ENCODE assay signal across 8 cellular contexts in genomic region chr22:41688365-41689211, GRCh38. TPM values are rescaled to one million over a fixed set of nuclear protein-coding genes. Genes with fewer than 3 reads are reported as not detected.
DNase-seq lines count a peak whose midpoint lies in the region; ATAC-seq and TF ChIP-seq lines count a peak whose summit lies in the region.

Gene SNU13, minus strand, starts transcription at chr22:41688867. Its CDS starts 71 bp downstream, at chr22:41688796.

- no peaks in the 10 kb centered on the region for H3K27me3 Mint-ChIP-seq in CD8-positive, alpha-beta memory T cell
- H3K27me3 Mint-ChIP-seq in activated CD8-positive, alpha-beta T cell treated with anti-CD3 and anti-CD28 coated beads, Interleukin-2, amount 10 ng/mL, durations not matched to agents 7 days and 5 days (ENCODE audit: low read depth), result no peaks in the 10 kb centered on the region

- peak within 1 kb of the TSS; percentile 92 to 99 (median 98) for H3K27ac Mint-ChIP-seq in CD8-positive, alpha-beta memory T cell
- peak within 1 kb of the TSS; percentile 99 for H3K27ac Mint-ChIP-seq in activated CD8-positive, alpha-beta T cell treated with anti-CD3 and anti-CD28 coated beads, Interleukin-2, amount 10 ng/mL, durations not matched to agents 7 days and 5 days

- WGBS in ectodermal cell, 2 experiments, result 3 to 4% methylated on average over 62 of the region's 62 CpGs

- CTCF ChIA-PET in CD8-positive, alpha-beta memory T cell (lab: Charles Lee), result interaction anchor here (0.7 to 5.7 kb wide), 6 partner anchors 9 to 252 kb away, joined by 3 to 40 read pairs (median 6); no protein-coding TSS in a partner anchor
- CTCF ChIA-PET in activated CD8-positive, alpha-beta T cell treated with anti-CD3 and anti-CD28 coated beads, Interleukin-2, amount 10 ng/mL, durations not matched to agents 7 days and 5 days (lab: Charles Lee), result interaction anchor here (0.6 to 5.4 kb wide), 7 partner anchors 9 to 252 kb away, joined by 3 to 50 read pairs (median 4); partner anchors contain the start of gene MEI1

- H3K4me1 Mint-ChIP-seq in CD8-positive, alpha-beta memory T cell, result peaks cover 25 to 47% (median 37%) of the 10 kb centered on the region in 3 donors
- H3K4me1 Mint-ChIP-seq in activated CD8-positive, alpha-beta T cell treated with anti-CD3 and anti-CD28 coated beads, Interleukin-2, amount 10 ng/mL, durations not matched to agents 7 days and 5 days (ENCODE audit: low read depth), result peaks cover 34% of the 10 kb centered on the region

- no peaks in the 10 kb centered on the region for H3K9me3 ChIP-seq in CD8-positive, alpha-beta memory T cell (ENCODE audit: low read length)
- H3K9me3 ChIP-seq in ectodermal cell (ENCODE audit: control insufficient read depth, low read length) (no peaks in the 10 kb centered on the region), lower lobe of right lung (no peaks in the 10 kb centered on the region)

- ATAC-seq in GM19455 (IDR thresholded peaks at IDR 0.05; ENCODE audit: unreplicated experiment) (peak; percentile 82), lower lobe of right lung (peak; percentile 96 to 99)
- ATAC-seq in activated CD8-positive, alpha-beta T cell treated with anti-CD3 and anti-CD28 coated beads, Interleukin-2, amount 10 ng/mL, durations not matched to agents 7 days and 5 days, result peak; percentile 94

- peak within 1 kb of the TSS; percentile 92 to 98 (median 95) for H3K4me3 Mint-ChIP-seq in CD8-positive, alpha-beta memory T cell
- peak within 1 kb of the TSS; percentile 88 for H3K4me3 Mint-ChIP-seq in activated CD8-positive, alpha-beta T cell treated with anti-CD3 and anti-CD28 coated beads, Interleukin-2, amount 10 ng/mL, durations not matched to agents 7 days and 5 days

- no peaks in the 10 kb centered on the region for H3K9me3 Mint-ChIP-seq in CD8-positive, alpha-beta memory T cell
- no peaks in the 10 kb centered on the region for H3K9me3 Mint-ChIP-seq in activated CD8-positive, alpha-beta T cell treated with anti-CD3 and anti-CD28 coated beads, Interleukin-2, amount 10 ng/mL, durations not matched to agents 7 days and 5 days (ENCODE audit: insufficient read depth)

- H3K27me3 ChIP-seq in CD8-positive, alpha-beta memory T cell (ENCODE audit: insufficient read depth, low read length, poor library complexity, severe bottlenecking), result no peaks in the 10 kb centered on the region
- H3K27me3 ChIP-seq in ectodermal cell (ENCODE audit: control insufficient read depth, insufficient read depth, low read length, poor library complexity, severe bottlenecking) (no peaks in the 10 kb centered on the region), lower lobe of right lung (ENCODE audit: low read depth) (no peaks in the 10 kb centered on the region)

- TF ChIP-seq CTCF in lower lobe of right lung (IDR thresholded peaks at IDR 0.05), result no peak

- DNase-seq in CD8-positive, alpha-beta memory T cell, result peak; percentile 90 to 94 (median 91)
- DNase-seq in HPDE6-E6E7 (ENCODE audit: extremely low spot score), result peak; percentile 87
- peak; percentile 34 for DNase-seq in NK-92 (lab: John Stamatoyannopoulos, UW; ENCODE audit: unreplicated experiment)
- DNase-seq in activated CD8-positive, alpha-beta T cell treated with anti-CD3 and anti-CD28 coated beads, Interleukin-2, amount 10 ng/mL, durations not matched to agents 7 days and 5 days, result peak; percentile 96
- DNase-seq in lower lobe of right lung, result peak; percentile 96
- peak; percentile 80 to 84 (median 83) for DNase-seq in stimulated activated CD4-positive, alpha-beta T cell treated with anti-CD3 and anti-CD28 coated beads, TNF-alpha, amount 100 ng/mL, for 1 hour (ENCODE audit: low read depth in 3 of 3, low spot score in 1 of 3)

- H3K36me3 ChIP-seq in CD8-positive, alpha-beta memory T cell (ENCODE audit: insufficient read depth, low read length), result no peaks in the 10 kb centered on the region
- H3K36me3 ChIP-seq in ectodermal cell (ENCODE audit: control insufficient read depth, insufficient read depth, low read length), result no peaks in the 10 kb centered on the region
- H3K36me3 ChIP-seq in lower lobe of right lung, result peaks cover 3% of the 10 kb centered on the region

- H3K27ac ChIP-seq in CD8-positive, alpha-beta memory T cell (ENCODE audit: low read depth, low read length), result peak within 1 kb of the TSS; percentile 98
- H3K27ac ChIP-seq in ectodermal cell (ENCODE audit: insufficient read depth, low read depth, low read length, poor library complexity, severe bottlenecking), result peak within 1 kb of the TSS; percentile 83
- H3K27ac ChIP-seq in lower lobe of right lung, result peak within 1 kb of the TSS; percentile 97

- intact Hi-C loops in lower lobe of right lung (cut with DNase I), result no loop called here

- POLR2A ChIA-PET in CD8-positive, alpha-beta memory T cell (lab: Charles Lee), result interaction anchor here (0.6 to 3.2 kb wide), 15 partner anchors 9 to 403 kb away, joined by 3 to 20 read pairs (median 6); partner anchors contain the start of genes CCDC134, DESI1, MEI1 and NDUFA6
- POLR2A ChIA-PET in activated CD8-positive, alpha-beta T cell treated with anti-CD3 and anti-CD28 coated beads, Interleukin-2, amount 10 ng/mL, durations not matched to agents 7 days and 5 days (lab: Charles Lee), result interaction anchor here (0.6 to 2.5 kb wide), 22 partner anchors 10 to 926 kb away, joined by 3 to 37 read pairs (median 4); partner anchors contain the start of genes CCDC134, CENPM, MEI1 and NDUFA6

- peak within 1 kb of the TSS; percentile 89 for H3K4me3 ChIP-seq in CD8-positive, alpha-beta memory T cell (ENCODE audit: low read length)
- peak within 1 kb of the TSS; percentile 97 for H3K4me3 ChIP-seq in ectodermal cell (ENCODE audit: insufficient read depth, low read depth, low read length)
- peak within 1 kb of the TSS; percentile 78 for H3K4me3 ChIP-seq in lower lobe of right lung

- H3K36me3 Mint-ChIP-seq in CD8-positive, alpha-beta memory T cell, result peaks cover 0 to 15% (median 2%) of the 10 kb centered on the region in 3 donors
- H3K36me3 Mint-ChIP-seq in activated CD8-positive, alpha-beta T cell treated with anti-CD3 and anti-CD28 coated beads, Interleukin-2, amount 10 ng/mL, durations not matched to agents 7 days and 5 days (ENCODE audit: low read depth), result peaks cover 14% of the 10 kb centered on the region

- H3K4me1 ChIP-seq in CD8-positive, alpha-beta memory T cell (ENCODE audit: insufficient read depth, low read length), result peaks cover 13% of the 10 kb centered on the region
- H3K4me1 ChIP-seq in ectodermal cell (ENCODE audit: control insufficient read depth, insufficient read depth, low read length) (peaks cover 6% of the 10 kb centered on the region), lower lobe of right lung (peaks cover 11% of the 10 kb centered on the region)

RNA-seq across cellular contexts. Expression of gene SNU13, which starts in this region (rescaled TPM):
- 100 to 1,000 TPM; 315 to 324 TPM for total RNA-seq in CD8-positive, alpha-beta memory T cell
- polyA plus RNA-seq in CD8-positive, alpha-beta memory T cell, result 270 TPM
- total RNA-seq in activated CD8-positive, alpha-beta T cell treated with anti-CD3 and anti-CD28 coated beads, Interleukin-2, amount 10 ng/mL, durations not matched to agents 7 days and 5 days, result 100 to 1,000 TPM; 185 to 200 TPM
- polyA plus RNA-seq in ectodermal cell (2013, experiment 1 of 4), result 147 TPM
- 151 TPM for polyA plus RNA-seq in ectodermal cell (2013, experiment 2 of 4)
- 112 TPM for polyA plus RNA-seq in ectodermal cell (2013, experiment 3 of 4)
- polyA plus RNA-seq in ectodermal cell (2013, experiment 4 of 4), result 130 TPM
- 95.9 TPM for total RNA-seq in lower lobe of right lung

Comparison
In these comparisons a context has a peak if more than half of its experiments do, and no peak if none do; other contexts are left out.
1. Peak in every context shown above with its lines: DNase-seq, ATAC-seq, H3K4me3 ChIP-seq and H3K27ac ChIP-seq.
2. DNase-seq: peak in every context shown above with its lines; median percentile 96 in activated CD8-positive, alpha-beta T cell treated with anti-CD3 and anti-CD28 coated beads, Interleukin-2, amount 10 ng/mL, durations not matched to agents 7 days and 5 days; 96 in lower lobe of right lung; 91 in CD8-positive, alpha-beta memory T cell; 87 in HPDE6-E6E7; 83 in stimulated activated CD4-positive, alpha-beta T cell treated with anti-CD3 and anti-CD28 coated beads, TNF-alpha, amount 100 ng/mL, for 1 hour; 34 in NK-92.